ENCODE assay signal across 8 cellular contexts in genomic region chr2:100563407-100564247, GRCh38. TPM values are rescaled to one million over a fixed set of nuclear protein-coding genes. Genes with fewer than 3 reads are reported as not detected.
DNase-seq lines count a peak whose midpoint lies in the region; ATAC-seq, FAIRE-seq and TF ChIP-seq lines count a peak whose summit lies in the region.

No MANE protein-coding gene starts in this region.

- intact Hi-C loops in K562 (cut with micrococcal nuclease) = no loop called here
- intact Hi-C loops in HepG2 (cut with micrococcal nuclease; ENCODE audit: unreplicated experiment) = loop anchor here (5.0 kb wide), 1 partner anchor 146 kb away; the partner anchor contains the start of gene CHST10

- in situ Hi-C loops in K562 (cut with MboI) = no loop called here
- in situ Hi-C loops in HepG2 (cut with HindIII; ENCODE audit: extremely low pct_ligation_motif_present, low pct_unique_long_range_greater_than_20kb) = no loop called here

- no peaks in the 10 kb centered on the region for H3K9me1 ChIP-seq in K562 (ENCODE audit: control insufficient read depth, insufficient read depth, low read length)

- TF ChIP-seq EP300 in K562 (IDR thresholded peaks at IDR 0.05; ENCODE audit: low read length) = no peak
- no peak for TF ChIP-seq EP300 in HepG2 (IDR thresholded peaks at IDR 0.05; ENCODE audit: low read depth in 2 of 2, low read length in 2 of 2)
- no peak for TF ChIP-seq EP300 in HepG2 (CRISPR knock-in tag; IDR thresholded peaks at IDR 0.05; ENCODE audit: borderline replicate concordance)

- no TSS peak for BruUV-seq in K562 (replicated peaks; lab: Mats Ljungman, UMichigan)
- no TSS peak for BruUV-seq in HepG2 (replicated peaks; lab: Mats Ljungman, UMichigan)

- FAIRE-seq in K562 (lab: Jason Lieb, UNC) (no peak), HepG2 (lab: Jason Lieb, UNC) (no peak)

- H3K9ac ChIP-seq in K562 (ENCODE audit: insufficient read depth in 1 of 2, low read depth in 2 of 2, low read length in 2 of 2) (peak overlapping the region; percentile 97 to 98), HepG2 (ENCODE audit: insufficient read depth, low read depth, low read length) (peak overlapping the region; percentile 98)

- no peaks in the 10 kb centered on the region for H3K27me3 Mint-ChIP-seq in stimulated activated naive CD8-positive, alpha-beta T cell treated with anti-CD3 and anti-CD28 coated beads, Interleukin-15, Interleukin-2, amounts not matched to agents 100 ng/mL and 50 ng/mL, for 24 hours
- no peaks in the 10 kb centered on the region for H3K27me3 Mint-ChIP-seq in type B pancreatic cell

- H3K4me2 ChIP-seq in K562 (ENCODE audit: insufficient read depth, low read length) = peak overlapping the region; percentile 90
- peak overlapping the region; percentile 98 for H3K4me2 ChIP-seq in HepG2 (ENCODE audit: low read depth, low read length)

- TF ChIP-seq CTCF in K562 (IDR thresholded peaks at IDR 0.05 in 2 of 3, conservative IDR thresholded peaks at IDR 0.05 in 1 of 3; ENCODE audit: insufficient read depth in 2 of 3, low read depth in 1 of 3, low read length in 3 of 3) (no peak), HepG2 (CRISPR knock-in tag; IDR thresholded peaks at IDR 0.05) (no peak), type B pancreatic cell (conservative IDR thresholded peaks at IDR 0.05) (peak; percentile 27)

- H3K79me2 ChIP-seq in K562 (ENCODE audit: control insufficient read depth, insufficient read depth, low read length) (peaks cover 17% of the 10 kb centered on the region; the same call in 2 of the 3 replicates), HepG2 (ENCODE audit: insufficient read depth, low read length) (peaks cover 14% of the 10 kb centered on the region)

- H2AFZ ChIP-seq in K562 (ENCODE audit: low read depth, low read length) = peak overlapping the region; percentile 99
- H2AFZ ChIP-seq in HepG2 (ENCODE audit: low read length) = peak overlapping the region; percentile 97

- H3K27ac ChIP-seq in K562 (ENCODE audit: extremely low read depth, low read depth, low read length) (peak overlapping the region; percentile 89), HepG2 (ENCODE audit: extremely low read length, insufficient read depth, low read length) (peak overlapping the region; percentile 87)

- no peaks in the 10 kb centered on the region for H3K27me3 ChIP-seq in K562 (ENCODE audit: control insufficient read depth in 2 of 2, insufficient read depth in 2 of 2, low read length in 2 of 2)
- no peaks in the 10 kb centered on the region; a peak in 1 of 5 replicates for H3K27me3 ChIP-seq in HepG2 (ENCODE audit: control insufficient read depth in 1 of 2, insufficient read depth in 2 of 2, low read length in 2 of 2)

- H3K9me3 ChIP-seq in K562 (replicated peaks; ENCODE audit: control insufficient read depth, insufficient read depth, low read depth, low read length) (no peaks in the 10 kb centered on the region), HepG2 (ENCODE audit: low read length) (no peaks in the 10 kb centered on the region)

- peaks cover 31% of the 10 kb centered on the region for H3K4me1 Mint-ChIP-seq in stimulated activated naive CD8-positive, alpha-beta T cell treated with anti-CD3 and anti-CD28 coated beads, Interleukin-15, Interleukin-2, amounts not matched to agents 100 ng/mL and 50 ng/mL, for 24 hours (ENCODE audit: low read depth)
- H3K4me1 Mint-ChIP-seq in type B pancreatic cell (ENCODE audit: unreplicated experiment) = no peaks in the 10 kb centered on the region

- peak overlapping the region; percentile 93 for H3K4me3 Mint-ChIP-seq in stimulated activated naive CD8-positive, alpha-beta T cell treated with anti-CD3 and anti-CD28 coated beads, Interleukin-15, Interleukin-2, amounts not matched to agents 100 ng/mL and 50 ng/mL, for 24 hours
- peak overlapping the region; percentile 98 for H3K4me3 Mint-ChIP-seq in type B pancreatic cell

- WGBS in K562 (ENCODE audit: insufficient coverage, low coverage, missing lambda C conversion rate) = 12% methylated on average over 22 of the region's 24 CpGs
- 18% methylated on average over 24 of the region's 24 CpGs for WGBS in HepG2 (ENCODE audit: low lambda C conversion rate)

- H3K9me3 Mint-ChIP-seq in stimulated activated naive CD8-positive, alpha-beta T cell treated with anti-CD3 and anti-CD28 coated beads, Interleukin-15, Interleukin-2, amounts not matched to agents 100 ng/mL and 50 ng/mL, for 24 hours = no peaks in the 10 kb centered on the region
- H3K9me3 Mint-ChIP-seq in type B pancreatic cell = no peaks in the 10 kb centered on the region

- TF ChIP-seq POLR2A in K562 (conservative IDR thresholded peaks at IDR 0.05) = peak; percentile 15; the same call in 1 of the 2 replicates
- TF ChIP-seq POLR2A in HepG2 (IDR thresholded peaks at IDR 0.05; ENCODE audit: insufficient read depth in 1 of 2, low read depth in 2 of 2, low read length in 2 of 2) = no peak

- TF ChIP-seq RAD21 in K562 (CRISPR knock-in tag; conservative IDR thresholded peaks at IDR 0.05 in 1 of 2, IDR thresholded peaks at IDR 0.05 in 1 of 2) (no peak), HepG2 (CRISPR knock-in tag; IDR thresholded peaks at IDR 0.05) (no peak)

- H3K27ac Mint-ChIP-seq in stimulated activated naive CD8-positive, alpha-beta T cell treated with anti-CD3 and anti-CD28 coated beads, Interleukin-15, Interleukin-2, amounts not matched to agents 100 ng/mL and 50 ng/mL, for 24 hours = peak overlapping the region; percentile 86
- peak overlapping the region; percentile 98 for H3K27ac Mint-ChIP-seq in type B pancreatic cell

- H4K20me1 ChIP-seq in K562 (replicated peaks; ENCODE audit: control insufficient read depth, insufficient read depth, low read length) (no peaks in the 10 kb centered on the region), HepG2 (ENCODE audit: insufficient read depth, low read length) (no peaks in the 10 kb centered on the region)

- peaks cover 18% of the 10 kb centered on the region; the same call in 1 of the 3 replicates for H3K36me3 ChIP-seq in K562 (ENCODE audit: control insufficient read depth, insufficient read depth, low read length)
- peaks cover 2 to 14% of the 10 kb centered on the region in 2 experiments; a peak in 4 of 5 replicates for H3K36me3 ChIP-seq in HepG2 (replicated peaks in 1 of 2; ENCODE audit: control insufficient read depth in 1 of 2, insufficient read depth in 2 of 2, low read length in 2 of 2)

- H3K4me1 ChIP-seq in K562 (replicated peaks in 1 of 2; ENCODE audit: control insufficient read depth in 2 of 2, insufficient read depth in 2 of 2, low read length in 2 of 2) (peaks cover 6 to 15% of the 10 kb centered on the region in 2 experiments; a peak in 4 of 5 replicates), HepG2 (ENCODE audit: insufficient read depth, low read length) (peaks cover 47% of the 10 kb centered on the region)

- no peak for ATAC-seq in stimulated activated naive CD8-positive, alpha-beta T cell treated with anti-CD3 and anti-CD28 coated beads, Interleukin-15, Interleukin-2, amounts not matched to agents 100 U/mL and 50 U/mL, for 24 hours
- peak; percentile 6 for ATAC-seq in HG03460 (IDR thresholded peaks at IDR 0.05; ENCODE audit: unreplicated experiment)
- peak; percentile 63 for ATAC-seq in K562
- peak; percentile 51 for ATAC-seq in HepG2

- no peak for DNase-seq in stimulated activated naive CD8-positive, alpha-beta T cell treated with anti-CD3 and anti-CD28 coated beads, Interleukin-15, Interleukin-2, amounts not matched to agents 100 U/mL and 50 U/mL, for 24 hours
- DNase-seq in K562 (ENCODE audit: extremely low read depth in 1 of 4, low spot score in 3 of 4) (peak; percentile 41 to 49 (median 42)), HepG2 (ENCODE audit: low spot score) (no peak), type B pancreatic cell (ENCODE audit: extremely low spot score, unreplicated experiment) (no peak), NCI-H2029 treated with DMSO at 0.1 percent for 48 hours (lab: John Stamatoyannopoulos, UW) (no peak), NAMALWA (ENCODE audit: low spot score) (no peak)

- H3K36me3 Mint-ChIP-seq in stimulated activated naive CD8-positive, alpha-beta T cell treated with anti-CD3 and anti-CD28 coated beads, Interleukin-15, Interleukin-2, amounts not matched to agents 100 ng/mL and 50 ng/mL, for 24 hours (ENCODE audit: low read depth) = peaks cover 24% of the 10 kb centered on the region
- H3K36me3 Mint-ChIP-seq in type B pancreatic cell = peaks cover 20% of the 10 kb centered on the region

- H3K4me3 ChIP-seq in K562 (peak overlapping the region; percentile 65), HepG2 (replicated peaks in 1 of 3; ENCODE audit: insufficient read depth in 1 of 3, low read depth in 2 of 3, low read length in 3 of 3) (peak overlapping the region; percentile 63 to 100 (median 99))

- POLR2A ChIA-PET in K562 (lab: Yijun Ruan, JAX) = interaction anchor here (0.5 to 1.5 kb wide), 8 partner anchors 8 to 1221 kb away, joined by 3 to 5 read pairs (median 4); partner anchors contain the start of gene CHST10
- POLR2A ChIA-PET in HepG2 (lab: Yijun Ruan, JAX) = interaction anchor here (0.7 to 2.0 kb wide), 14 partner anchors 7 to 1423 kb away, joined by 3 to 26 read pairs (median 4); partner anchors contain the start of genes CHST10, EIF5B and RPL31

- CTCF ChIA-PET in K562 (lab: Yijun Ruan, JAX; ENCODE audit: low intra/inter-chr PET ratio) = no interaction called here
- CTCF ChIA-PET in HepG2 (lab: Yijun Ruan, JAX; ENCODE audit: low intra/inter-chr PET ratio, low total read pairs) = no interaction called here

RNA-seq across cellular contexts. Expression of gene PDCL3, which starts 0.8 kb away (rescaled TPM):
- total RNA-seq in K562 (2011; cell fraction: chromatin; rRNA removed; ENCODE audit: low replicate concordance) = 4.8 and 6.2 TPM in 2 replicates
- total RNA-seq in K562 (2011; cell fraction: nucleolus; rRNA removed) = 3.4 and 4.7 TPM in 2 replicates
- total RNA-seq in K562 (2011; cell fraction: nucleoplasm; rRNA removed) = 4.8 and 5.7 TPM in 2 replicates
- total RNA-seq in K562 (2014; rRNA removed) (16.6 and 23.7 TPM in 2 replicates), K562 (2014; rRNA removed; fragmentation: Illumina TruSeq; extraction: Trizol) (23.7 and 25.8 TPM in 2 replicates), K562 (2015; rRNA removed; fragmentation: Illumina TruSeq; extraction: Trizol) (25.4 and 26.9 TPM in 2 replicates), K562 (2021) (21.3 and 22.9 TPM in 2 replicates), HepG2 (2016; rRNA removed; fragmentation: Illumina TruSeq; extraction: Trizol) (24.4 and 36.9 TPM in 2 replicates), type B pancreatic cell (ENCODE audit: low replicate concordance) (20.2 and 23.1 TPM in 2 replicates)
- polyA plus RNA-seq in K562 (2011; rRNA removed) (22.3 and 22.4 TPM in 2 replicates), K562 (2014; fragmentation: Illumina TruSeq; extraction: Trizol) (38.4 and 41.6 TPM in 2 replicates), K562 (2014; fragmentation: Nextera tagmentation; extraction: Ambion mirVana) (10 to 100 TPM; 72.0 to 76.7 TPM), K562 (2014; rRNA removed) (36.0 and 40.5 TPM in 2 replicates), HepG2 (2011; rRNA removed) (14.4 TPM in 2 replicates)
- 8.3 and 17.8 TPM in 2 replicates for polyA plus RNA-seq in K562 (2011; cell fraction: cytosol; rRNA removed)
- polyA plus RNA-seq in K562 (2011; cell fraction: nucleus; rRNA removed) = 3.4 and 5.7 TPM in 2 replicates
- polyA plus RNA-seq in K562 (2012) = 25.5 and 32.5 TPM in 2 replicates
- polyA minus RNA-seq in K562 (2011; rRNA and poly(A)+ RNA removed) = 21.9 and 22.1 TPM in 2 replicates
- 7.0 and 8.6 TPM in 2 replicates for polyA minus RNA-seq in K562 (2011; cell fraction: cytosol; rRNA and poly(A)+ RNA removed)
- polyA minus RNA-seq in K562 (2011; cell fraction: nucleus; rRNA and poly(A)+ RNA removed) = 2.6 and 4.2 TPM in 2 replicates
- 7.1 and 7.4 TPM in 2 replicates for total RNA-seq in HepG2 (2016; cell fraction: cytosol; rRNA removed; fragmentation: Illumina TruSeq; extraction: Trizol; ENCODE audit: low read depth)
- 26.6 and 35.1 TPM in 2 replicates for total RNA-seq in HepG2 (2016; cell fraction: insoluble cytoplasmic fraction; rRNA removed; fragmentation: Illumina TruSeq; extraction: Trizol)
- 9.5 and 9.9 TPM in 2 replicates for total RNA-seq in HepG2 (2016; cell fraction: membrane; rRNA removed; fragmentation: Illumina TruSeq; extraction: Trizol)
- 13.4 and 14.5 TPM in 2 replicates for total RNA-seq in HepG2 (2016; cell fraction: nucleus; rRNA removed; fragmentation: Illumina TruSeq; extraction: Trizol)
- 9.9 and 15.6 TPM in 2 replicates for polyA plus RNA-seq in HepG2 (2011; cell fraction: cytosol; rRNA removed)
- 2.6 and 4.0 TPM in 2 replicates for polyA plus RNA-seq in HepG2 (2011; cell fraction: nucleus; rRNA removed)
- 22.1 and 23.8 TPM in 2 replicates for polyA plus RNA-seq in HepG2 (2012)
- polyA plus RNA-seq in HepG2 (2016; cell fraction: cytosol; fragmentation: Illumina TruSeq; extraction: Trizol; ENCODE audit: low read depth) = 11.7 and 12.3 TPM in 2 replicates
- polyA plus RNA-seq in HepG2 (2016; cell fraction: insoluble cytoplasmic fraction; fragmentation: Illumina TruSeq; extraction: Trizol; ENCODE audit: low read depth) = 64.8 and 71.4 TPM in 2 replicates
- 12.5 and 13.1 TPM in 2 replicates for polyA plus RNA-seq in HepG2 (2016; cell fraction: membrane; fragmentation: Illumina TruSeq; extraction: Trizol; ENCODE audit: low read depth)
- polyA plus RNA-seq in HepG2 (2016; cell fraction: nucleus; fragmentation: Illumina TruSeq; extraction: Trizol; ENCODE audit: insufficient read depth, low read depth) = 26.6 and 28.1 TPM in 2 replicates
- 5.0 and 7.5 TPM in 2 replicates for polyA minus RNA-seq in HepG2 (2011; rRNA and poly(A)+ RNA removed; ENCODE audit: low replicate concordance)
- polyA minus RNA-seq in HepG2 (2011; cell fraction: cytosol; rRNA and poly(A)+ RNA removed) = 5.8 and 6.1 TPM in 2 replicates
- polyA minus RNA-seq in HepG2 (2011; cell fraction: nucleus; rRNA and poly(A)+ RNA removed) = 7.0 and 10.1 TPM in 2 replicates

Comparison
In these comparisons a context has a peak if more than half of its experiments do, and no peak if none do; other contexts are left out.
1. DNase-seq: peak in K562 (4 of 4); none in stimulated activated naive CD8-positive, alpha-beta T cell treated with anti-CD3 and anti-CD28 coated beads, Interleukin-15, Interleukin-2, amounts not matched to agents 100 U/mL and 50 U/mL, for 24 hours (single experiment), HepG2 (single experiment), type B pancreatic cell (single experiment), NCI-H2029 treated with DMSO at 0.1 percent for 48 hours (single experiment) and NAMALWA (single experiment).